8 cellular contexts compared by ENCODE assay signal in the genomic region with DNA sequence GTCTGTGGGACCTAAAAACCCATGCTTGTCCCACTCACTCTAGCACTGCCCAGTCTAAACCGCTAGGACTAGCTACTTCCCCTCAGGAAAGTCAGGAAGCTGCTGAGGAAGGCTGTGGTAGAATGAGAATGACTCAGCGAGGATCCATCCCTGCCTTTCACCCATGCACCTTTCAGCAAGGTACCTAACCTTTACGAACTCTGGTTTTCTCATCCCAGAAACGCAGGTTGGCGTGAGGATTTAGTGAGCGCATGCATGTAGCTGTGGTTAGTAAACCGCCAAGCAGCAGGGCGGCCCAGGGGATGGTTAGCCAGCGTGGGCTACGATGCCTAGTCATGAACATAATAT. TPM values are rescaled to one million over a fixed set of nuclear protein-coding genes. Genes with fewer than 3 reads are reported as not detected.
DNase-seq lines count a peak whose midpoint lies in the region; ATAC-seq and TF ChIP-seq lines count a peak whose summit lies in the region.

No MANE protein-coding gene starts in this region.

- H3K27me3 Mint-ChIP-seq in activated CD4-positive, alpha-beta T cell treated with anti-CD3 and anti-CD28 coated beads for 36 hours, result no peaks in the 10 kb centered on the region
- no peaks in the 10 kb centered on the region for H3K27me3 Mint-ChIP-seq in natural killer cell treated with Interleukin-12 subunit alpha and Interleukin-12 subunit beta and Interleukin-15 and Interleukin-18, amount 100 ng/mL, for 72 hours

- 74% methylated on average over 10 of the region's 10 CpGs for WGBS in urinary bladder

- CTCF ChIA-PET in activated CD4-positive, alpha-beta T cell treated with anti-CD3 and anti-CD28 coated beads for 36 hours (lab: Charles Lee), result interaction anchor here (0.6 to 2.8 kb wide), 26 partner anchors 9 to 1513 kb away, joined by 3 to 34 read pairs (median 6); partner anchors contain the start of genes RAD51D and RFFL

- H3K4me1 Mint-ChIP-seq in activated CD4-positive, alpha-beta T cell treated with anti-CD3 and anti-CD28 coated beads for 36 hours, result peaks cover 48% of the 10 kb centered on the region
- H3K4me1 Mint-ChIP-seq in natural killer cell treated with Interleukin-12 subunit alpha and Interleukin-12 subunit beta and Interleukin-15 and Interleukin-18, amount 100 ng/mL, for 72 hours (ENCODE audit: low read depth in 2 of 2), result peaks cover 37 to 50% of the 10 kb centered on the region in 2 donors

- no peak overlapping the region for H3K9ac ChIP-seq in HUES48 (ENCODE audit: low read depth, low read length)

- H3K4me3 ChIP-seq in HUES48 (ENCODE audit: low read depth, low read length), result peak overlapping the region; percentile 51; the same call in 1 of the 2 replicates
- H3K4me3 ChIP-seq in epithelial cell of proximal tubule (ENCODE audit: low read depth, low read length), result peak overlapping the region; percentile 46
- H3K4me3 ChIP-seq in urinary bladder (ENCODE audit: low read depth, low read length), result no peak overlapping the region

- intact Hi-C loops in activated CD4-positive, alpha-beta T cell treated with anti-CD3 and anti-CD28 coated beads for 36 hours (cut with DNase I, micrococcal nuclease), result loop anchor here (1.0 to 5.0 kb wide), 14 partner anchors 15 to 497 kb away; partner anchors contain the start of genes CCT6B (in 2 of the 2), LIG3 (in 2 of the 2), RAD51D (in 2 of the 2) and RFFL (in 2 of the 2)

- peak; percentile 46 for DNase-seq in NCI-H146 (lab: John Stamatoyannopoulos, UW)
- no peak for DNase-seq in NCI-H146 treated with DMSO at 0.1 percent for 48 hours (lab: John Stamatoyannopoulos, UW; ENCODE audit: unreplicated experiment)
- peak; percentile 66 for DNase-seq in activated CD4-positive, alpha-beta T cell treated with anti-CD3 and anti-CD28 coated beads for 36 hours
- DNase-seq in epithelial cell of proximal tubule (ENCODE audit: low read depth), result no peak
- no peak for DNase-seq in natural killer cell treated with Interleukin-12 subunit alpha and Interleukin-12 subunit beta and Interleukin-15 and Interleukin-18, amount 100 ng/mL, for 72 hours (ENCODE audit: low spot score)
- no peak for DNase-seq in NCI-H1436 treated with DMSO at 0.1 percent for 48 hours (lab: John Stamatoyannopoulos, UW)

- TF ChIP-seq CTCF in epithelial cell of proximal tubule (conservative IDR thresholded peaks at IDR 0.05; ENCODE audit: low read depth, low read length), result peak; percentile 1

- H3K27ac ChIP-seq in HUES48 (ENCODE audit: low read depth, low read length), result peak overlapping the region; percentile 68
- peak overlapping the region; percentile 48 for H3K27ac ChIP-seq in urinary bladder (ENCODE audit: low read depth)

- POLR2A ChIA-PET in activated CD4-positive, alpha-beta T cell treated with anti-CD3 and anti-CD28 coated beads for 36 hours (lab: Charles Lee), result interaction anchor here (0.6 to 1.3 kb wide), 6 partner anchors 17 to 71 kb away, joined by 3 to 10 read pairs (median 4); partner anchors contain the start of gene RAD51D

- H3K36me3 ChIP-seq in HUES48 (ENCODE audit: control insufficient read depth, insufficient read depth, low read length) (no peaks in the 10 kb centered on the region), urinary bladder (ENCODE audit: insufficient read depth) (no peaks in the 10 kb centered on the region)

- no peaks in the 10 kb centered on the region for H3K9me3 ChIP-seq in HUES48 (ENCODE audit: control insufficient read depth, insufficient read depth, low read length)

- peak overlapping the region; percentile 77 for H3K4me3 Mint-ChIP-seq in activated CD4-positive, alpha-beta T cell treated with anti-CD3 and anti-CD28 coated beads for 36 hours
- H3K4me3 Mint-ChIP-seq in natural killer cell treated with Interleukin-12 subunit alpha and Interleukin-12 subunit beta and Interleukin-15 and Interleukin-18, amount 100 ng/mL, for 72 hours, result peak overlapping the region; percentile 83

- peak; percentile 0 for ATAC-seq in activated CD4-positive, alpha-beta T cell treated with anti-CD3 and anti-CD28 coated beads for 36 hours
- peak; percentile 1 to 29 for ATAC-seq in natural killer cell treated with Interleukin-12 subunit alpha and Interleukin-12 subunit beta and Interleukin-15 and Interleukin-18, amount 100 ng/mL, for 72 hours

- no peaks in the 10 kb centered on the region for H3K27me3 ChIP-seq in HUES48 (ENCODE audit: control insufficient read depth, insufficient read depth, low read length)

- peak overlapping the region; percentile 97 for H3K27ac Mint-ChIP-seq in activated CD4-positive, alpha-beta T cell treated with anti-CD3 and anti-CD28 coated beads for 36 hours
- H3K27ac Mint-ChIP-seq in natural killer cell treated with Interleukin-12 subunit alpha and Interleukin-12 subunit beta and Interleukin-15 and Interleukin-18, amount 100 ng/mL, for 72 hours, result peak overlapping the region; percentile 86 to 96

- H3K9me3 Mint-ChIP-seq in activated CD4-positive, alpha-beta T cell treated with anti-CD3 and anti-CD28 coated beads for 36 hours (ENCODE audit: low read depth), result no peaks in the 10 kb centered on the region
- H3K9me3 Mint-ChIP-seq in natural killer cell treated with Interleukin-12 subunit alpha and Interleukin-12 subunit beta and Interleukin-15 and Interleukin-18, amount 100 ng/mL, for 72 hours, result no peaks in the 10 kb centered on the region

- H3K4me1 ChIP-seq in HUES48 (ENCODE audit: control insufficient read depth, insufficient read depth, low read length) (peaks cover 41% of the 10 kb centered on the region), urinary bladder (ENCODE audit: insufficient read depth) (no peaks in the 10 kb centered on the region)

- H3K36me3 Mint-ChIP-seq in activated CD4-positive, alpha-beta T cell treated with anti-CD3 and anti-CD28 coated beads for 36 hours (ENCODE audit: low read depth), result peaks cover 2% of the 10 kb centered on the region
- no peaks in the 10 kb centered on the region for H3K36me3 Mint-ChIP-seq in natural killer cell treated with Interleukin-12 subunit alpha and Interleukin-12 subunit beta and Interleukin-15 and Interleukin-18, amount 100 ng/mL, for 72 hours

RNA-seq across cellular contexts. Expression of gene RFFL, which starts 26.3 kb away (rescaled TPM):
- total RNA-seq in activated CD4-positive, alpha-beta T cell treated with anti-CD3 and anti-CD28 coated beads for 36 hours, result 10 to 100 TPM; 19.2 to 22.9 TPM
- total RNA-seq in epithelial cell of proximal tubule (17.7 and 31.5 TPM in 2 replicates), urinary bladder (9.7 TPM)
- 10 to 100 TPM; 87.6 to 91.5 TPM for total RNA-seq in natural killer cell treated with Interleukin-12 subunit alpha and Interleukin-12 subunit beta and Interleukin-15 and Interleukin-18, amount 100 ng/mL, for 72 hours
- 17.9 TPM for polyA plus RNA-seq in urinary bladder

RNA-seq across cellular contexts. Expression of gene RAD51D, which starts 29.8 kb away (rescaled TPM):
- 10 to 100 TPM; 19.9 to 31.8 TPM for total RNA-seq in activated CD4-positive, alpha-beta T cell treated with anti-CD3 and anti-CD28 coated beads for 36 hours
- 14.5 and 17.2 TPM in 2 replicates for total RNA-seq in epithelial cell of proximal tubule
- total RNA-seq in natural killer cell treated with Interleukin-12 subunit alpha and Interleukin-12 subunit beta and Interleukin-15 and Interleukin-18, amount 100 ng/mL, for 72 hours, result 10 to 100 TPM; 27.8 to 68.3 TPM
- 6.4 TPM for total RNA-seq in urinary bladder
- polyA plus RNA-seq in urinary bladder, result 12.0 TPM

RNA-seq across cellular contexts. Expression of gene FNDC8, which starts 31.6 kb away (rescaled TPM):
- not detected for total RNA-seq in activated CD4-positive, alpha-beta T cell treated with anti-CD3 and anti-CD28 coated beads for 36 hours
- not detected in 2 replicates for total RNA-seq in epithelial cell of proximal tubule
- total RNA-seq in natural killer cell treated with Interleukin-12 subunit alpha and Interleukin-12 subunit beta and Interleukin-15 and Interleukin-18, amount 100 ng/mL, for 72 hours, result not detected
- not detected for total RNA-seq in urinary bladder
- polyA plus RNA-seq in urinary bladder, result 0.05 TPM

RNA-seq across cellular contexts. Expression of gene NLE1, which starts 52.3 kb away (rescaled TPM):
- 10 to 100 TPM; 38.1 to 40.6 TPM for total RNA-seq in activated CD4-positive, alpha-beta T cell treated with anti-CD3 and anti-CD28 coated beads for 36 hours
- 27.0 and 38.8 TPM in 2 replicates for total RNA-seq in epithelial cell of proximal tubule
- total RNA-seq in natural killer cell treated with Interleukin-12 subunit alpha and Interleukin-12 subunit beta and Interleukin-15 and Interleukin-18, amount 100 ng/mL, for 72 hours, result 10 to 100 TPM; 29.2 to 73.1 TPM
- 11.7 TPM for total RNA-seq in urinary bladder
- polyA plus RNA-seq in urinary bladder, result 12.2 TPM

RNA-seq across cellular contexts. Expression of gene UNC45B, which starts 57.8 kb away (rescaled TPM):
- under 1 TPM in 1 of 2 experiments, not detected in 1; 0.07 TPM for total RNA-seq in activated CD4-positive, alpha-beta T cell treated with anti-CD3 and anti-CD28 coated beads for 36 hours
- total RNA-seq in epithelial cell of proximal tubule, result not detected in 2 replicates
- total RNA-seq in natural killer cell treated with Interleukin-12 subunit alpha and Interleukin-12 subunit beta and Interleukin-15 and Interleukin-18, amount 100 ng/mL, for 72 hours, result under 1 TPM in 1 of 2 donors, not detected in 1; 0.14 TPM
- total RNA-seq in urinary bladder, result 4.5 TPM
- 0.03 TPM for polyA plus RNA-seq in urinary bladder

Comparison
In these comparisons a context has a peak if more than half of its experiments do, and no peak if none do; other contexts are left out.
1. DNase-seq: peak in NCI-H146 (single experiment) and activated CD4-positive, alpha-beta T cell treated with anti-CD3 and anti-CD28 coated beads for 36 hours (single experiment); none in NCI-H146 treated with DMSO at 0.1 percent for 48 hours (single experiment), epithelial cell of proximal tubule (single experiment), natural killer cell treated with Interleukin-12 subunit alpha and Interleukin-12 subunit beta and Interleukin-15 and Interleukin-18, amount 100 ng/mL, for 72 hours (single experiment) and NCI-H1436 treated with DMSO at 0.1 percent for 48 hours (single experiment).